In the genomic region with DNA sequence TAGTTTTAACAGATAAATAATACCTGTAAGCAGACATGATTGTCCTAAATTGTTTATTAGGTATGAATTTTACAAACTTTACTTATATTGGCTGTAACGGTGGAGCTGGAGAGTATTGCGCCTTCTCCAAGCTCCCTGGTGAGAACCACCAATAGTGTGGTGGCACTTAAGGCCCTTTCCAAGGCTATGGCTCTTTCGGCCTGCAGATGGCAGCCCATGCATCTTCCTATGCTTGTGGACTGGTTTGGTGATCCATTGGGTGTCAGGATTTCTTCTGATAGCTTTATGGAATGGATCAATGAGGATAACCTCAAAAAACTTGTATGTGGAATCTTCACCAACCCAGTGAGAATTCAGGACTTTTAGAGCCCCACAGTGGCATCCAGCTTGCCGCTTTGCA, we compare ENCODE assay signal across 8 cellular contexts. TPM values are rescaled to one million over a fixed set of nuclear protein-coding genes. Genes with fewer than 3 reads are reported as not detected.
A peak's percentile ranks its signal among the peaks of the same experiment; 100 is the strongest.
DNase-seq lines count a peak whose midpoint lies in the region; ATAC-seq and TF ChIP-seq lines count a peak whose summit lies in the region.

No MANE protein-coding gene starts in this region.

- intact Hi-C loops in Caco-2 (cut with micrococcal nuclease; ENCODE audit: unreplicated experiment) = loop anchor here (2.0 kb wide), 1 partner anchor 152 kb away; no protein-coding TSS in a partner anchor

- H3K27ac Mint-ChIP-seq in Caco-2 (ENCODE audit: unreplicated experiment) = no peak overlapping the region

- DNase-seq in Caco-2 (peak; percentile 52 to 56), RPMI7951 (ENCODE audit: low read depth) (peak; percentile 52), iPS-NIHi7 (ENCODE audit: extremely low spot score) (peak; percentile 44), NOMO-1 (lab: John Stamatoyannopoulos, UW; ENCODE audit: unreplicated experiment in 2 of 2) (no peak)
- no peak for DNase-seq in stimulated activated CD4-positive, alpha-beta T cell treated with anti-CD3 and anti-CD28 coated beads, Interleukin-2, amount 100 ng/mL, for 48 hours

- POLR2A ChIA-PET in Caco-2 (lab: Charles Lee) = interaction anchor here (0.7 kb wide), 1 partner anchor 157 kb away, joined by 5 read pairs; no protein-coding TSS in a partner anchor

- BruUV-seq in Caco-2 (replicated peaks; lab: Mats Ljungman, UMichigan) = no TSS peak

- no peaks in the 10 kb centered on the region for H3K27me3 Mint-ChIP-seq in Caco-2 (ENCODE audit: insufficient read depth, unreplicated experiment)

- no peaks in the 10 kb centered on the region for H3K36me3 Mint-ChIP-seq in Caco-2 (ENCODE audit: insufficient read depth, unreplicated experiment)

- no peaks in the 10 kb centered on the region for H3K9me3 Mint-ChIP-seq in Caco-2 (ENCODE audit: unreplicated experiment)

- H3K4me1 Mint-ChIP-seq in Caco-2 (ENCODE audit: low read depth, unreplicated experiment) = peaks cover 5% of the 10 kb centered on the region

- peak; percentile 17 to 33 for TF ChIP-seq CTCF in Caco-2 (IDR thresholded peaks at IDR 0.05; ENCODE audit: insufficient read depth in 1 of 2, low read depth in 1 of 2, low read length in 1 of 2, severe bottlenecking in 1 of 2, unreplicated experiment in 1 of 2)

- H3K27me3 ChIP-seq in Caco-2 (replicated peaks; ENCODE audit: control insufficient read depth, insufficient read depth, low read length) = no peaks in the 10 kb centered on the region

- H3K36me3 ChIP-seq in Caco-2 (ENCODE audit: control insufficient read depth, insufficient read depth, low read length) = no peaks in the 10 kb centered on the region

- H3K9me3 ChIP-seq in Caco-2 = no peaks in the 10 kb centered on the region

- no peak overlapping the region for H3K4me3 Mint-ChIP-seq in Caco-2 (ENCODE audit: unreplicated experiment)

- H3K4me1 ChIP-seq in Caco-2 = no peaks in the 10 kb centered on the region; the same call in 1 of the 2 replicates

- no peak overlapping the region for H3K4me3 ChIP-seq in Caco-2 (ENCODE audit: low read depth, low read length)

- CTCF ChIA-PET in Caco-2 (lab: Charles Lee) = interaction anchor here (1.0 to 1.1 kb wide), 2 partner anchors 8 to 273 kb away, joined by 3 read pairs; a partner anchor contains a TSS

- ATAC-seq in GM19351 (IDR thresholded peaks at IDR 0.05; ENCODE audit: unreplicated experiment) = peak; percentile 63
- ATAC-seq in HG03571 (IDR thresholded peaks at IDR 0.05; ENCODE audit: unreplicated experiment) = no peak
- ATAC-seq in GM21360 (IDR thresholded peaks at IDR 0.05; ENCODE audit: unreplicated experiment) = no peak

RNA-seq across cellular contexts. Expression of a gene that starts 7.8 kb away (rescaled TPM):
- 23.6 and 25.0 TPM in 2 replicates for total RNA-seq in Caco-2 (2022)
- total RNA-seq in RPMI7951 (2014; rRNA removed; shearing (Covaris generic)) = 11.7 and 11.8 TPM in 2 replicates

Comparison
In these comparisons a context has a peak if more than half of its experiments do, and no peak if none do; other contexts are left out.
1. DNase-seq: peak in Caco-2 (2 of 2), RPMI7951 (single experiment) and iPS-NIHi7 (single experiment); none in NOMO-1 (0 of 2) and stimulated activated CD4-positive, alpha-beta T cell treated with anti-CD3 and anti-CD28 coated beads, Interleukin-2, amount 100 ng/mL, for 48 hours (0 of 2).